9 cellular contexts compared by ENCODE assay signal in genomic region chr13:24052547-24052981, GRCh38.
DNase-seq lines count a peak whose midpoint lies in the region; ATAC-seq and TF ChIP-seq lines count a peak whose summit lies in the region.
"Had no signal": no experiment of that assay in that cellular context is flagged by ENCODE, and none has a peak within 500 bp of the region (broad histone marks: within the 10 kb centered on the region; RNA-seq: fewer than 3 reads in every experiment).

No MANE protein-coding gene starts in this region.

- intact Hi-C loops in left lung (cut with DNase I) (loop anchor here in 1 of 2 donors (10.0 kb wide), 1 partner anchor 162 kb away; no protein-coding TSS in a partner anchor), tibial artery (cut with DNase I; ENCODE audit: low total_unique reads) (no loop called here)

- H3K27me3 Mint-ChIP-seq in activated naive CD4-positive, alpha-beta T cell treated with anti-CD3 and anti-CD28 coated beads, Interleukin-2, amount 10 ng/mL, durations not matched to agents 7 days and 5 days = peaks cover 33% of the 10 kb centered on the region

- ATAC-seq in left lung (peak; percentile 37), GM21360 (IDR thresholded peaks at IDR 0.05; ENCODE audit: unreplicated experiment) (no peak)

- CTCF ChIA-PET in activated naive CD4-positive, alpha-beta T cell treated with anti-CD3 and anti-CD28 coated beads, Interleukin-2, amount 10 ng/mL, durations not matched to agents 7 days and 5 days (lab: Charles Lee) = interaction anchor here (0.9 to 6.5 kb wide), 10 partner anchors 11 to 181 kb away, joined by 3 to 106 read pairs (median 7); no protein-coding TSS in a partner anchor

- DNase-seq in NCI-H2227 (lab: John Stamatoyannopoulos, UW; ENCODE audit: unreplicated experiment) = peak; percentile 17
- DNase-seq in NCI-H2227 treated with DMSO at 0.1 percent for 48 hours (lab: John Stamatoyannopoulos, UW) = no peak
- peak in 1 of 61 donors; percentile 21 for DNase-seq in caudate nucleus (lab: John Stamatoyannopoulos, UW)
- DNase-seq in left lung = no peak
- no peak for DNase-seq in tibial artery
- DNase-seq in activated naive CD4-positive, alpha-beta T cell treated with anti-CD3 and anti-CD28 coated beads, Interleukin-2, amount 10 ng/mL, durations not matched to agents 7 days and 5 days = no peak
- DNase-seq in retina = no peak
- DNase-seq: Peyer's patch had no signal

- H3K27ac ChIP-seq in caudate nucleus (ENCODE audit: low read depth, low read length) (peak overlapping the region; percentile 88), left lung (peak overlapping the region; percentile 37 to 48), tibial artery (peak overlapping the region; percentile 33 to 58)

- peaks cover 14 to 30% of the 10 kb centered on the region in 2 donors for H3K4me1 ChIP-seq in left lung
- H3K4me1 ChIP-seq in tibial artery = peaks cover 0 to 44% (median 25%) of the 10 kb centered on the region in 4 donors

- no peaks in the 10 kb centered on the region for H3K36me3 Mint-ChIP-seq in activated naive CD4-positive, alpha-beta T cell treated with anti-CD3 and anti-CD28 coated beads, Interleukin-2, amount 10 ng/mL, durations not matched to agents 7 days and 5 days

- no peaks in the 10 kb centered on the region for H3K9me3 ChIP-seq in left lung
- H3K9me3 ChIP-seq in tibial artery = no peaks in the 10 kb centered on the region
- H3K9me3 ChIP-seq: Peyer's patch had no signal

- H3K4me3 ChIP-seq in left lung (no peak overlapping the region), tibial artery (peak overlapping the region; percentile 6 to 19)
- H3K4me3 ChIP-seq: Peyer's patch had no signal

- H3K4me1 Mint-ChIP-seq in activated naive CD4-positive, alpha-beta T cell treated with anti-CD3 and anti-CD28 coated beads, Interleukin-2, amount 10 ng/mL, durations not matched to agents 7 days and 5 days = peaks cover 3% of the 10 kb centered on the region

- H3K27me3 ChIP-seq in left lung (no peaks in the 10 kb centered on the region), tibial artery (no peaks in the 10 kb centered on the region)
- H3K27me3 ChIP-seq: Peyer's patch had no signal

- H3K27ac Mint-ChIP-seq in activated naive CD4-positive, alpha-beta T cell treated with anti-CD3 and anti-CD28 coated beads, Interleukin-2, amount 10 ng/mL, durations not matched to agents 7 days and 5 days = no peak overlapping the region

- TF ChIP-seq CTCF in left lung (IDR thresholded peaks at IDR 0.05) = no peak
- TF ChIP-seq CTCF in tibial artery (IDR thresholded peaks at IDR 0.05) = no peak

- H3K36me3 ChIP-seq in left lung (no peaks in the 10 kb centered on the region), tibial artery (no peaks in the 10 kb centered on the region)
- H3K36me3 ChIP-seq: Peyer's patch had no signal

- no peaks in the 10 kb centered on the region for H3K9me3 Mint-ChIP-seq in activated naive CD4-positive, alpha-beta T cell treated with anti-CD3 and anti-CD28 coated beads, Interleukin-2, amount 10 ng/mL, durations not matched to agents 7 days and 5 days

- no peak overlapping the region for H3K4me3 Mint-ChIP-seq in activated naive CD4-positive, alpha-beta T cell treated with anti-CD3 and anti-CD28 coated beads, Interleukin-2, amount 10 ng/mL, durations not matched to agents 7 days and 5 days

Comparison
In these comparisons a context has a peak if more than half of its experiments do, and no peak if none do; other contexts are left out.
1. H3K4me3 ChIP-seq: peak in tibial artery (2 of 2); none in left lung (0 of 2).
2. Peak in every context shown above with its lines, with median percentiles within 50 percentile points of each other: H3K27ac ChIP-seq.